ENCODE assay signal across 15 cellular contexts in genomic region chr3:42661593-42662022, GRCh38. TPM values are rescaled to one million over a fixed set of nuclear protein-coding genes. Genes with fewer than 3 reads are reported as not detected.
"Had no signal": no experiment of that assay in that cellular context is flagged by ENCODE, and none has a peak within 500 bp of the region (broad histone marks: within the 10 kb centered on the region; RNA-seq: fewer than 3 reads in every experiment).

No MANE protein-coding gene starts in this region.

- H3K9me3 Mint-ChIP-seq: activated naive CD8-positive, alpha-beta T cell treated with anti-CD3 and anti-CD28 coated beads, Interleukin-2, amount 50 U/mL, for 24 hours; endodermal cell; nephron progenitor cell; stimulated activated naive CD8-positive, alpha-beta T cell treated with anti-CD3 and anti-CD28 coated beads, Interleukin-15, amount 100 ng/mL, for 72 hours; T-helper 2 cell treated with Interferon-gamma antibody and Interleukin-4, amounts not matched to agents 5 μg/mL and 100 μg/mL, for 36 hours had no signal

- H3K27me3 Mint-ChIP-seq: activated naive CD8-positive, alpha-beta T cell treated with anti-CD3 and anti-CD28 coated beads, Interleukin-2, amount 50 U/mL, for 24 hours; stimulated activated naive CD8-positive, alpha-beta T cell treated with anti-CD3 and anti-CD28 coated beads, Interleukin-15, amount 100 ng/mL, for 72 hours had no signal

- H3K9me3 ChIP-seq: thoracic aorta had no signal

- ATAC-seq: stimulated activated naive CD8-positive, alpha-beta T cell treated with anti-CD3 and anti-CD28 coated beads, Interleukin-15, amount 100 ng/mL, for 72 hours had no signal

- H3K4me1 Mint-ChIP-seq: nephron progenitor cell; stimulated activated naive CD8-positive, alpha-beta T cell treated with anti-CD3 and anti-CD28 coated beads, Interleukin-15, amount 100 ng/mL, for 72 hours had no signal

- H3K4me3 ChIP-seq: thoracic aorta had no signal

- H3K27ac Mint-ChIP-seq: activated naive CD8-positive, alpha-beta T cell treated with anti-CD3 and anti-CD28 coated beads, Interleukin-2, amount 50 U/mL, for 24 hours; endodermal cell; nephron progenitor cell; stimulated activated naive CD8-positive, alpha-beta T cell treated with anti-CD3 and anti-CD28 coated beads, Interleukin-15, amount 100 ng/mL, for 72 hours; T-helper 2 cell treated with Interferon-gamma antibody and Interleukin-4, amounts not matched to agents 5 μg/mL and 100 μg/mL, for 36 hours had no signal

- DNase-seq: activated CD4-positive, alpha-beta T cell treated with anti-CD3 and anti-CD28 coated beads, Interleukin-2, amount 50 U/mL, for 48 hours; activated CD4-positive, CD25-positive, alpha-beta regulatory T cell treated with anti-CD3 and anti-CD28 coated beads, Interleukin-2, amount 50 U/mL, for 72 hours; activated naive CD8-positive, alpha-beta T cell treated with anti-CD3 and anti-CD28 coated beads, Interleukin-2, amount 50 U/mL, for 24 hours; central memory CD4-positive, alpha-beta T cell; dermis blood vessel endothelial cell; nephron progenitor cell; stimulated activated CD4-positive, alpha-beta T cell treated with anti-CD3 and anti-CD28 coated beads, Interleukin-15, amount 100 ng/mL, for 24 hours; stimulated activated CD4-positive, alpha-beta T cell treated with anti-CD3 and anti-CD28 coated beads, Interleukin-4, amount 100 ng/mL, for 24 hours; stimulated activated naive CD8-positive, alpha-beta T cell treated with anti-CD3 and anti-CD28 coated beads, Interleukin-15, amount 100 ng/mL, for 72 hours had no signal

- H3K4me3 Mint-ChIP-seq: activated naive CD8-positive, alpha-beta T cell treated with anti-CD3 and anti-CD28 coated beads, Interleukin-2, amount 50 U/mL, for 24 hours; endodermal cell; nephron progenitor cell; stimulated activated naive CD8-positive, alpha-beta T cell treated with anti-CD3 and anti-CD28 coated beads, Interleukin-15, amount 100 ng/mL, for 72 hours; T-helper 2 cell treated with Interferon-gamma antibody and Interleukin-4, amounts not matched to agents 5 μg/mL and 100 μg/mL, for 36 hours had no signal

RNA-seq across cellular contexts. Expression of gene KLHL40, which starts 23.7 kb away (rescaled TPM):
- total RNA-seq: endodermal cell, liver, thoracic aorta had no signal
- polyA plus RNA-seq: keratinocyte, liver had no signal

RNA-seq across cellular contexts. Expression of gene HHATL, which starts 41.0 kb away (rescaled TPM):
- total RNA-seq: dermis blood vessel endothelial cell, endodermal cell, omental fat pad, thoracic aorta had no signal
- polyA plus RNA-seq: keratinocyte, liver had no signal
